Comparison of ENCODE assay signal across 11 cellular contexts in the genomic region with DNA sequence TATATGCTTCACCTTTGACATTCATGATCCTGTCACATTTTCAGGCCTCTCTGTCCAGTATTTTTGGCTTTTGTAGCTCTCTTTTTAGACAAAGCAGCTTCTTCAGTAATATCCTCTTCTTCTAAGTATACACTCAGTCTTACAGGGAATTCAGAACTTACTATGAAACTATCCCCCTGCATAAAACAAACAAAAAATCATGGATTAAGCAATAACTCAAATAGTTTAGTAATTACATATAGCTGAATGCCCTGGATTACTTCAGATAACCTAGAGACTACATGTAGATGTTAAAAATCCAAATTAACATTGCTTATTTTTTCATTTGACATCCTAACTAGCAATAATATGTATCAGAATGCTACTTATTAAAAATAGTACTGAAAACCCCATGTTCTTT. TPM values are rescaled to one million over a fixed set of nuclear protein-coding genes. Genes with fewer than 3 reads are reported as not detected.
DNase-seq lines count a peak whose midpoint lies in the region; ATAC-seq and TF ChIP-seq lines count a peak whose summit lies in the region.
"Had no signal": no experiment of that assay in that cellular context is flagged by ENCODE, and none has a peak within 500 bp of the region (broad histone marks: within the 10 kb centered on the region; RNA-seq: fewer than 3 reads in every experiment).

No MANE protein-coding gene starts in this region.

- dilution Hi-C loops in mammary epithelial cell (cut with HindIII; ENCODE audit: low sequenced_read_pairs): no loop called here

- H3K9ac ChIP-seq in MM.1S (ENCODE audit: low read length) (no peak overlapping the region; the same call in 1 of the 2 replicates), mammary epithelial cell (ENCODE audit: insufficient read depth, low read length) (no peak overlapping the region)

- no peaks in the 10 kb centered on the region for H3K27me3 Mint-ChIP-seq in activated CD4-positive, alpha-beta T cell treated with anti-CD3 and anti-CD28 coated beads for 36 hours
- H3K27me3 Mint-ChIP-seq in activated CD4-positive, alpha-beta T cell treated with anti-CD3 and anti-CD28 coated beads, Interleukin-2, amount 10 ng/mL, durations not matched to agents 7 days and 5 days: no peaks in the 10 kb centered on the region

- H3K4me3 ChIP-seq in MM.1S (ENCODE audit: low read length): no peak overlapping the region
- H3K4me3 ChIP-seq in mammary epithelial cell (replicated peaks in 1 of 3; ENCODE audit: insufficient read depth in 1 of 3, low read depth in 2 of 3, low read length in 3 of 3): peak overlapping the region in 1 of 3 experiments; percentile 6
- no peak overlapping the region for H3K4me3 ChIP-seq in neutrophil (ENCODE audit: low read depth in 1 of 2, low read length in 1 of 2)
- H3K4me3 ChIP-seq: gastrocnemius medialis had no signal

- H3K36me3 ChIP-seq in MM.1S (replicated peaks; ENCODE audit: insufficient read depth, low read length): peaks cover 59% of the 10 kb centered on the region
- peaks cover 77% of the 10 kb centered on the region for H3K36me3 ChIP-seq in mammary epithelial cell (ENCODE audit: insufficient read depth, low read length)
- peaks cover 80% of the 10 kb centered on the region for H3K36me3 ChIP-seq in neutrophil

- in situ Hi-C loops in mammary epithelial cell (cut with MboI; ENCODE audit: low sequenced_read_pairs in 2 of 2): no loop called here

- peaks cover 23% of the 10 kb centered on the region for H3K4me1 ChIP-seq in MM.1S (ENCODE audit: low read length)
- peaks cover 17% of the 10 kb centered on the region for H3K4me1 ChIP-seq in mammary epithelial cell (ENCODE audit: insufficient read depth, low read length)
- H3K4me1 ChIP-seq in neutrophil (ENCODE audit: control insufficient read depth in 1 of 2, insufficient read depth in 1 of 2, low read depth in 1 of 2, low read length in 1 of 2): peaks cover 28 to 34% of the 10 kb centered on the region in 2 experiments

- POLR2A ChIA-PET in activated CD4-positive, alpha-beta T cell treated with anti-CD3 and anti-CD28 coated beads for 36 hours (lab: Charles Lee): interaction anchor here (0.5 to 1.0 kb wide), 3 partner anchors 17 to 1337 kb away, joined by 3 read pairs; no protein-coding TSS in a partner anchor
- POLR2A ChIA-PET in activated CD4-positive, alpha-beta T cell treated with anti-CD3 and anti-CD28 coated beads, Interleukin-2, amount 10 ng/mL, durations not matched to agents 7 days and 5 days (lab: Charles Lee): no interaction called here

- CTCF ChIA-PET in activated CD4-positive, alpha-beta T cell treated with anti-CD3 and anti-CD28 coated beads for 36 hours (lab: Charles Lee): no interaction called here
- CTCF ChIA-PET in activated CD4-positive, alpha-beta T cell treated with anti-CD3 and anti-CD28 coated beads, Interleukin-2, amount 10 ng/mL, durations not matched to agents 7 days and 5 days (lab: Charles Lee): interaction anchor here (1.0 to 1.2 kb wide), 4 partner anchors 12 to 59 kb away, joined by 3 read pairs; no protein-coding TSS in a partner anchor
- CTCF ChIA-PET in mammary epithelial cell (lab: Charles Lee; ENCODE audit: low non-redundant PET): no interaction called here

- ATAC-seq in activated CD4-positive, alpha-beta T cell treated with anti-CD3 and anti-CD28 coated beads for 36 hours: no peak
- ATAC-seq in HG03159 (IDR thresholded peaks at IDR 0.05; ENCODE audit: unreplicated experiment): no peak
- ATAC-seq: gastrocnemius medialis had no signal

- no peak for DNase-seq in activated CD4-positive, alpha-beta T cell treated with anti-CD3 and anti-CD28 coated beads for 36 hours
- DNase-seq in activated CD4-positive, alpha-beta T cell treated with anti-CD3 and anti-CD28 coated beads, Interleukin-2, amount 10 ng/mL, durations not matched to agents 7 days and 5 days: no peak
- DNase-seq in MM.1S (no peak), mammary epithelial cell (no peak), activated gamma-delta T cell treated with Interleukin-2 at 50 U/mL for 16 hours (no peak)
- no peak for DNase-seq in activated CD8-positive, alpha-beta memory T cell treated with anti-CD3 and anti-CD28 coated beads, Interleukin-2, amount 50 U/mL, for 4 hours
- DNase-seq: gastrocnemius medialis, NCI-H2107, T1000 had no signal

- intact Hi-C loops in activated CD4-positive, alpha-beta T cell treated with anti-CD3 and anti-CD28 coated beads for 36 hours (cut with DNase I, micrococcal nuclease): loop anchor here in 1 of 2 experiments (5.0 kb wide), 1 partner anchor 194 kb away; a partner anchor contains a TSS
- intact Hi-C loops in mammary epithelial cell (cut with micrococcal nuclease): loop anchor here (5.0 kb wide), 1 partner anchor 74 kb away; a partner anchor contains a TSS

- no TSS peak for BruUV-seq in mammary epithelial cell (replicated peaks; lab: Mats Ljungman, UMichigan)

- H3K9me3 Mint-ChIP-seq in activated CD4-positive, alpha-beta T cell treated with anti-CD3 and anti-CD28 coated beads for 36 hours (ENCODE audit: low read depth): no peaks in the 10 kb centered on the region
- H3K9me3 Mint-ChIP-seq in activated CD4-positive, alpha-beta T cell treated with anti-CD3 and anti-CD28 coated beads, Interleukin-2, amount 10 ng/mL, durations not matched to agents 7 days and 5 days: no peaks in the 10 kb centered on the region

- H3K27me3 ChIP-seq in MM.1S (replicated peaks; ENCODE audit: insufficient read depth, low read length) (no peaks in the 10 kb centered on the region), mammary epithelial cell (ENCODE audit: insufficient read depth, low read length) (no peaks in the 10 kb centered on the region), neutrophil (no peaks in the 10 kb centered on the region)
- H3K27me3 ChIP-seq: gastrocnemius medialis had no signal

- H3K27ac ChIP-seq in MM.1S (ENCODE audit: low read length) (0 out of 2 replicates have a peak overlapping the region, but pooled peaks have one; percentile 1), mammary epithelial cell (ENCODE audit: insufficient read depth, low read depth, low read length) (no peak overlapping the region), neutrophil (peak overlapping the region; percentile 13)

- peaks cover 49% of the 10 kb centered on the region for H3K4me1 Mint-ChIP-seq in activated CD4-positive, alpha-beta T cell treated with anti-CD3 and anti-CD28 coated beads for 36 hours
- H3K4me1 Mint-ChIP-seq in activated CD4-positive, alpha-beta T cell treated with anti-CD3 and anti-CD28 coated beads, Interleukin-2, amount 10 ng/mL, durations not matched to agents 7 days and 5 days: peaks cover 67% of the 10 kb centered on the region

- no peak overlapping the region for H2AFZ ChIP-seq in MM.1S (ENCODE audit: low read length)
- no peak overlapping the region for H2AFZ ChIP-seq in mammary epithelial cell (ENCODE audit: low read depth, low read length)

- H3K9me3 ChIP-seq in MM.1S (replicated peaks; ENCODE audit: insufficient read depth, low read length): no peaks in the 10 kb centered on the region
- no peaks in the 10 kb centered on the region for H3K9me3 ChIP-seq in mammary epithelial cell (replicated peaks; ENCODE audit: insufficient read depth, low read length)
- no peaks in the 10 kb centered on the region for H3K9me3 ChIP-seq in neutrophil
- H3K9me3 ChIP-seq: gastrocnemius medialis had no signal

- H3K4me3 Mint-ChIP-seq in activated CD4-positive, alpha-beta T cell treated with anti-CD3 and anti-CD28 coated beads for 36 hours: peak overlapping the region; percentile 62
- H3K4me3 Mint-ChIP-seq in activated CD4-positive, alpha-beta T cell treated with anti-CD3 and anti-CD28 coated beads, Interleukin-2, amount 10 ng/mL, durations not matched to agents 7 days and 5 days: no peak overlapping the region

- peak overlapping the region; percentile 88; the same call in 1 of the 2 replicates for H3K4me2 ChIP-seq in MM.1S (ENCODE audit: low read depth, low read length)
- peak overlapping the region; percentile 94 for H3K4me2 ChIP-seq in mammary epithelial cell (ENCODE audit: insufficient read depth, low read depth, low read length)

- H3K27ac Mint-ChIP-seq in activated CD4-positive, alpha-beta T cell treated with anti-CD3 and anti-CD28 coated beads for 36 hours: peak overlapping the region; percentile 80
- no peak overlapping the region for H3K27ac Mint-ChIP-seq in activated CD4-positive, alpha-beta T cell treated with anti-CD3 and anti-CD28 coated beads, Interleukin-2, amount 10 ng/mL, durations not matched to agents 7 days and 5 days

- H3K79me2 ChIP-seq in MM.1S (ENCODE audit: low read length): peaks cover 91% of the 10 kb centered on the region
- H3K79me2 ChIP-seq in mammary epithelial cell (ENCODE audit: insufficient read depth, low read length): peaks cover 90% of the 10 kb centered on the region

- peaks cover 97% of the 10 kb centered on the region for H3F3A ChIP-seq in MM.1S (ENCODE audit: insufficient read depth, low read length)

- peaks cover 92% of the 10 kb centered on the region for H3K36me3 Mint-ChIP-seq in activated CD4-positive, alpha-beta T cell treated with anti-CD3 and anti-CD28 coated beads for 36 hours (ENCODE audit: low read depth)
- H3K36me3 Mint-ChIP-seq in activated CD4-positive, alpha-beta T cell treated with anti-CD3 and anti-CD28 coated beads, Interleukin-2, amount 10 ng/mL, durations not matched to agents 7 days and 5 days (ENCODE audit: low read depth): peaks cover 88% of the 10 kb centered on the region

- H4K20me1 ChIP-seq in MM.1S (ENCODE audit: insufficient read depth, low read length) (peaks cover 60% of the 10 kb centered on the region; the same call in 1 of the 2 replicates), mammary epithelial cell (ENCODE audit: insufficient read depth, low read length) (peaks cover 33% of the 10 kb centered on the region)

- TF ChIP-seq CTCF in MM.1S (IDR thresholded peaks at IDR 0.05; ENCODE audit: low read length) (no peak), mammary epithelial cell (conservative IDR thresholded peaks at IDR 0.05 in 1 of 2, IDR thresholded peaks at IDR 0.05 in 1 of 2; ENCODE audit: extremely low read depth in 1 of 2, insufficient read depth in 1 of 2, low read depth in 1 of 2, low read length in 2 of 2) (no peak), neutrophil (IDR thresholded peaks at IDR 0.05) (no peak)

- no peaks in the 10 kb centered on the region for H3K9me2 ChIP-seq in MM.1S (replicated peaks; ENCODE audit: insufficient read depth, low read length)

RNA-seq across cellular contexts. Expression of a gene that starts 5.2 kb away (rescaled TPM):
- 100 to 1,000 TPM; 326 to 355 TPM for total RNA-seq in activated CD4-positive, alpha-beta T cell treated with anti-CD3 and anti-CD28 coated beads for 36 hours
- total RNA-seq in activated CD4-positive, alpha-beta T cell treated with anti-CD3 and anti-CD28 coated beads, Interleukin-2, amount 10 ng/mL, durations not matched to agents 7 days and 5 days: 100 to 1,000 TPM; 159 to 166 TPM
- total RNA-seq in mammary epithelial cell: 100 to 1,000 TPM; 167 to 198 TPM
- polyA plus RNA-seq in mammary epithelial cell: 41.8 TPM
- polyA minus RNA-seq in mammary epithelial cell: 39.2 TPM

RNA-seq across cellular contexts. Expression of a gene that starts 5.3 kb away (rescaled TPM):
- total RNA-seq in activated CD4-positive, alpha-beta T cell treated with anti-CD3 and anti-CD28 coated beads for 36 hours: 10 to 100 TPM; 13.8 to 15.7 TPM
- total RNA-seq in activated CD4-positive, alpha-beta T cell treated with anti-CD3 and anti-CD28 coated beads, Interleukin-2, amount 10 ng/mL, durations not matched to agents 7 days and 5 days: 10 to 100 TPM; 14.5 to 22.5 TPM
- total RNA-seq in mammary epithelial cell: 10 to 100 TPM in 1 of 2 donors, 1 to 10 TPM in 1; 8.2 to 10.2 TPM
- 2.6 TPM for polyA plus RNA-seq in mammary epithelial cell
- polyA minus RNA-seq in mammary epithelial cell: not detected

RNA-seq across cellular contexts. Expression of a gene that starts 48.0 kb away (rescaled TPM):
- 10 to 100 TPM; 28.6 to 29.9 TPM for total RNA-seq in activated CD4-positive, alpha-beta T cell treated with anti-CD3 and anti-CD28 coated beads for 36 hours
- 10 to 100 TPM; 40.7 to 42.1 TPM for total RNA-seq in activated CD4-positive, alpha-beta T cell treated with anti-CD3 and anti-CD28 coated beads, Interleukin-2, amount 10 ng/mL, durations not matched to agents 7 days and 5 days
- 10 to 100 TPM; 27.8 to 30.2 TPM for total RNA-seq in mammary epithelial cell
- 15.4 TPM for polyA plus RNA-seq in mammary epithelial cell
- 14.1 TPM for polyA minus RNA-seq in mammary epithelial cell
